Comparison of ENCODE assay signal across 17 cellular contexts in genomic region chrX:9609987-9610386, GRCh38.
DNase-seq lines count a peak whose midpoint lies in the region; ATAC-seq, FAIRE-seq and TF ChIP-seq lines count a peak whose summit lies in the region.
"Had no signal": no experiment of that assay in that cellular context is flagged by ENCODE, and none has a peak within 500 bp of the region (broad histone marks: within the 10 kb centered on the region; RNA-seq: fewer than 3 reads in every experiment).

No MANE protein-coding gene starts in this region.

- H3K36me3 ChIP-seq in cardiac muscle cell = no peaks in the 10 kb centered on the region
- no peaks in the 10 kb centered on the region for H3K36me3 ChIP-seq in lower lobe of right lung
- H3K36me3 ChIP-seq in gastroesophageal sphincter = no peaks in the 10 kb centered on the region

- H3K9me3 ChIP-seq in cardiac muscle cell (ENCODE audit: low read depth) (no peaks in the 10 kb centered on the region), lower lobe of right lung (no peaks in the 10 kb centered on the region), gastroesophageal sphincter (no peaks in the 10 kb centered on the region)

- DNase-seq in cardiac muscle cell (ENCODE audit: low read depth in 1 of 2, low spot score in 1 of 2) = peak in 1 of 2 donors; percentile 2
- DNase-seq in Right ventricle myocardium superior = no peak
- peak; percentile 24 for DNase-seq in NCI-H446 treated with DMSO at 0.1 percent for 48 hours (lab: John Stamatoyannopoulos, UW)
- no peak for DNase-seq in lower lobe of right lung
- DNase-seq in kidney tubule cell (ENCODE audit: low spot score) = no peak
- DNase-seq in GM19239 (ENCODE audit: insufficient read length, low spot score) = no peak
- DNase-seq: C1 segment of cervical spinal cord; Calu3; CD4-positive, alpha-beta T cell; DMS 273 treated with DMSO at 0.1 percent for 48 hours; GOT3; H9 had no signal

- H3K4me3 ChIP-seq in cardiac muscle cell (no peak overlapping the region), lower lobe of right lung (no peak overlapping the region), gastroesophageal sphincter (no peak overlapping the region)

- no peak for ATAC-seq in Right ventricle myocardium superior (ENCODE audit: poor library complexity)
- ATAC-seq in lower lobe of right lung = peak; percentile 75 to 96
- no peak for ATAC-seq in gastroesophageal sphincter
- ATAC-seq: HepG2 had no signal

- H3K27ac ChIP-seq in cardiac muscle cell (peak overlapping the region; percentile 82), lower lobe of right lung (no peak overlapping the region), gastroesophageal sphincter (no peak overlapping the region)

- no peak for FAIRE-seq in GM19239 (lab: Jason Lieb, UNC)
- FAIRE-seq: A204.1, GM18507, HepG2, HTR-8/SVneo had no signal

- whole genome bisulfite sequencing in gastroesophageal sphincter (ENCODE audit: low coverage in 1 of 2), 2 donors = 61 to 84% methylated on average over 3 of the region's 3 CpGs

- H3K4me1 ChIP-seq in cardiac muscle cell (ENCODE audit: low read depth) = peaks cover 14% of the 10 kb centered on the region
- H3K4me1 ChIP-seq in lower lobe of right lung = no peaks in the 10 kb centered on the region
- no peaks in the 10 kb centered on the region for H3K4me1 ChIP-seq in gastroesophageal sphincter

- no peak for TF ChIP-seq CTCF in cardiac muscle cell (IDR thresholded peaks at IDR 0.05; ENCODE audit: low read depth, low read length)
- no peak for TF ChIP-seq CTCF in lower lobe of right lung (IDR thresholded peaks at IDR 0.05)
- no peak for TF ChIP-seq CTCF in gastroesophageal sphincter (IDR thresholded peaks at IDR 0.05)

- no peak for TF ChIP-seq POLR2A in gastroesophageal sphincter (IDR thresholded peaks at IDR 0.05)

- H3K27me3 ChIP-seq in cardiac muscle cell = no peaks in the 10 kb centered on the region
- no peaks in the 10 kb centered on the region for H3K27me3 ChIP-seq in lower lobe of right lung (ENCODE audit: low read depth)
- no peaks in the 10 kb centered on the region for H3K27me3 ChIP-seq in gastroesophageal sphincter

- no peak for TF ChIP-seq EP300 in gastroesophageal sphincter (IDR thresholded peaks at IDR 0.05)

- intact Hi-C loops in Right ventricle myocardium superior (cut with DNase I) = no loop called here
- intact Hi-C loops in lower lobe of right lung (cut with DNase I) = no loop called here

Comparison
In these comparisons a context has a peak if more than half of its experiments do, and no peak if none do; other contexts are left out.
1. ATAC-seq: peak in lower lobe of right lung (2 of 2); none in Right ventricle myocardium superior (single experiment) and gastroesophageal sphincter (single experiment).